ENCODE assay signal across 8 cellular contexts in the genomic region with DNA sequence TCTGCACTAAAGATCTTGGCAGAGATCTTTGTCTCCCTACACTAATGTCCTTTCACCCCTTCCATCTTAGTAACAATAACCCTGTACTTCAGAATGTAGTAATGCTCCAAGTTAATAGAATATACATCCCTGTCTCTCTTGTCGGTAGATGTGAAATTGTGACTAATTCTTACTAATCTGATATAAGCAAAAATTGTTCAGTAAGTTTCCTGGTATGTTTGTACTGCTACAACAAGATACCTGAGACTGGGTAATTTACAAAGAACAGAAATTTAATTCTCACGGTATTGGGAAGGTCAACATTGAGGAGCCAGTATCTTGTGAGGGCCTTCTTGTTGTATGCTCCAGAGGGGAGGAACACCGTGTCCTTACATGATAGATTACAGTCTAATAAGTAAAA.
"Had no signal": no experiment of that assay in that cellular context is flagged by ENCODE, and none has a peak within 500 bp of the region (broad histone marks: within the 10 kb centered on the region; RNA-seq: fewer than 3 reads in every experiment).

No MANE protein-coding gene starts in this region.

- H3K27ac ChIP-seq: HL-60 had no signal

- H3K27ac Mint-ChIP-seq: IgD-negative memory B cell had no signal

- H3K4me1 Mint-ChIP-seq: IgD-negative memory B cell had no signal

- ATAC-seq: HepG2, K562 had no signal

- H3K4me3 Mint-ChIP-seq: IgD-negative memory B cell had no signal

- H3K27me3 Mint-ChIP-seq: IgD-negative memory B cell had no signal

- DNase-seq: IMR-90, KBM-7, KG1 had no signal

- FAIRE-seq: HepG2, HTR-8/SVneo, K562 had no signal

- H3K4me3 ChIP-seq: K562 had no signal
